1 cellular context compared by ENCODE assay signal in genomic region chr18:58552057-58552461, GRCh38.
TF ChIP-seq lines count a peak whose summit lies in the region.

No MANE protein-coding gene starts in this region.

TF ChIP-seq in HepG2, 621 proteins besides CTCF, POLR2A, EP300 and RAD21 (continued from another document):
- TF ChIP-seq FOXP1 (IDR thresholded peaks at IDR 0.05) (no peak), FOXP1 (CRISPR knock-in tag; IDR thresholded peaks at IDR 0.05) (0 out of 2 replicates have a peak, but pooled peaks have one; percentile 45), SAP130 (CRISPR knock-in tag; IDR thresholded peaks at IDR 0.05; ENCODE audit: low read depth) (peak; percentile 75), FOXA1 (IDR thresholded peaks at IDR 0.05) (no peak), FOXA1 (CRISPR knock-in tag; IDR thresholded peaks at IDR 0.05) (peak; percentile 43; the same call in 1 of the 2 replicates), NFIC (IDR thresholded peaks at IDR 0.05; ENCODE audit: low read length) (peak; percentile 39; the same call in 1 of the 2 replicates), MAFK (conservative IDR thresholded peaks at IDR 0.05 in 1 of 2, IDR thresholded peaks at IDR 0.05 in 1 of 2; ENCODE audit: low read length in 2 of 2) (peak in 1 of 2 experiments; percentile 56; a peak in 3 of 4 replicates), HMG20A (CRISPR knock-in tag; IDR thresholded peaks at IDR 0.05; ENCODE audit: borderline replicate concordance) (peak; percentile 81; the same call in 1 of the 2 replicates), MED1 (CRISPR knock-in tag; IDR thresholded peaks at IDR 0.05) (peak; percentile 22; the same call in 1 of the 2 replicates), ZHX2 (IDR thresholded peaks at IDR 0.05; ENCODE audit: low read depth) (no peak), ZHX2 (CRISPR knock-in tag; IDR thresholded peaks at IDR 0.05; ENCODE audit: borderline replicate concordance) (no peak), FOSL2 (CRISPR knock-in tag; IDR thresholded peaks at IDR 0.05) (peak; percentile 89), SP5 (CRISPR knock-in tag; IDR thresholded peaks at IDR 0.05; ENCODE audit: borderline replicate concordance, low read depth) (peak; percentile 34; the same call in 1 of the 2 replicates), GABPA (IDR thresholded peaks at IDR 0.05; ENCODE audit: low read depth, low read length) (no peak), GABPA (CRISPR knock-in tag; IDR thresholded peaks at IDR 0.05; ENCODE audit: low read depth) (0 out of 2 replicates have a peak, but pooled peaks have one; percentile 8), FOXA3 (CRISPR knock-in tag; IDR thresholded peaks at IDR 0.05) (peak; percentile 56), SOX5 (CRISPR knock-in tag; IDR thresholded peaks at IDR 0.05; ENCODE audit: borderline replicate concordance) (peak; percentile 70; the same call in 1 of the 2 replicates), ARID5B (CRISPR knock-in tag; IDR thresholded peaks at IDR 0.05) (peak; percentile 89), MAFF (IDR thresholded peaks at IDR 0.05; ENCODE audit: low read depth, low read length) (peak; percentile 49; the same call in 1 of the 2 replicates), MIXL1 (CRISPR knock-in tag; IDR thresholded peaks at IDR 0.05) (no peak)
- TF ChIP-seq, protein P1, sequence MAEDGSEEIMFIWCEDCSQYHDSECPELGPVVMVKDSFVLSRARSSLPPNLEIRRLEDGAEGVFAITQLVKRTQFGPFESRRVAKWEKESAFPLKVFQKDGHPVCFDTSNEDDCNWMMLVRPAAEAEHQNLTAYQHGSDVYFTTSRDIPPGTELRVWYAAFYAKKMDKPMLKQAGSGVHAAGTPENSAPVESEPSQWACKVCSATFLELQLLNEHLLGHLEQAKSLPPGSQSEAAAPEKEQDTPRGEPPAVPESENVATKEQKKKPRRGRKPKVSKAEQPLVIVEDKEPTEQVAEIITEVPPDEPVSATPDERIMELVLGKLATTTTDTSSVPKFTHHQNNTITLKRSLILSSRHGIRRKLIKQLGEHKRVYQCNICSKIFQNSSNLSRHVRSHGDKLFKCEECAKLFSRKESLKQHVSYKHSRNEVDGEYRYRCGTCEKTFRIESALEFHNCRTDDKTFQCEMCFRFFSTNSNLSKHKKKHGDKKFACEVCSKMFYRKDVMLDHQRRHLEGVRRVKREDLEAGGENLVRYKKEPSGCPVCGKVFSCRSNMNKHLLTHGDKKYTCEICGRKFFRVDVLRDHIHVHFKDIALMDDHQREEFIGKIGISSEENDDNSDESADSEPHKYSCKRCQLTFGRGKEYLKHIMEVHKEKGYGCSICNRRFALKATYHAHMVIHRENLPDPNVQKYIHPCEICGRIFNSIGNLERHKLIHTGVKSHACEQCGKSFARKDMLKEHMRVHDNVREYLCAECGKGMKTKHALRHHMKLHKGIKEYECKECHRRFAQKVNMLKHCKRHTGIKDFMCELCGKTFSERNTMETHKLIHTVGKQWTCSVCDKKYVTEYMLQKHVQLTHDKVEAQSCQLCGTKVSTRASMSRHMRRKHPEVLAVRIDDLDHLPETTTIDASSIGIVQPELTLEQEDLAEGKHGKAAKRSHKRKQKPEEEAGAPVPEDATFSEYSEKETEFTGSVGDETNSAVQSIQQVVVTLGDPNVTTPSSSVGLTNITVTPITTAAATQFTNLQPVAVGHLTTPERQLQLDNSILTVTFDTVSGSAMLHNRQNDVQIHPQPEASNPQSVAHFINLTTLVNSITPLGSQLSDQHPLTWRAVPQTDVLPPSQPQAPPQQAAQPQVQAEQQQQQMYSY (CRISPR knock-in tag; IDR thresholded peaks at IDR 0.05), result no peak
